In the genomic region with DNA sequence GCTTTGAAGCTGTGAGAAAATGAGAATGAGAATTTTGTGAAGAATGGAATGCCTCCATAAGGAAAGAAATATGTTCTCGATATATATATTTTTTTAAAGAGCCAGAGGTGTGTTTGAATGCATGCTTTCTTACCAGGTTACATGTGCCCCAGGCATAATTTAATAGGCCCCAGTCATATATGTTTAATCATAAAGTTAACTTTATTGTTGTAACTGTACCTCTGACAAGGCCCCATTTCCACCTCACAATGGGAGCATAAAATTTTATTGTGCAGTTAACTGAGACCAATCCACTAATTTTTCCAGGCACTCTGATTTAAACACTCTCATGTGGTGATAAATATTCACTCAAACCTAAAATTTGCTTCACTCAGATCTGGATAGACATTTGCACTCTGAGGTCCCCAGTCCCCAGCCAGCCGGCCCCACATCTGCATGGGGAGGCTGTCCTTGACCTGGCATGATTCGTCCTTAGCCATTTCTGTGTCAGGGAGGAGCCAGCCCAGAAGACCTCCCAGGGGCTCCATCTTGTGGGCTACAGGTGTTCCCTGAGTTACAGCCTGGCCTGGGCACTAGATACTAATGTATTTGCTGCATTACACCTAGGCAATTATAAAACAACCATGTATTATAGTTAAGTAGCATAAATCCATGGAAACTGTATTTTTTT, we compare ENCODE assay signal across 1 cellular context.
TF ChIP-seq lines count a peak whose summit lies in the region.

No MANE protein-coding gene starts in this region.

TF ChIP-seq in WTC11, 78 proteins besides CTCF, POLR2A, EP300 and RAD21 (continued from another document):
- no peak for TF ChIP-seq MAX (CRISPR knock-in tag; IDR thresholded peaks at IDR 0.05)
- TF ChIP-seq, protein P1, sequence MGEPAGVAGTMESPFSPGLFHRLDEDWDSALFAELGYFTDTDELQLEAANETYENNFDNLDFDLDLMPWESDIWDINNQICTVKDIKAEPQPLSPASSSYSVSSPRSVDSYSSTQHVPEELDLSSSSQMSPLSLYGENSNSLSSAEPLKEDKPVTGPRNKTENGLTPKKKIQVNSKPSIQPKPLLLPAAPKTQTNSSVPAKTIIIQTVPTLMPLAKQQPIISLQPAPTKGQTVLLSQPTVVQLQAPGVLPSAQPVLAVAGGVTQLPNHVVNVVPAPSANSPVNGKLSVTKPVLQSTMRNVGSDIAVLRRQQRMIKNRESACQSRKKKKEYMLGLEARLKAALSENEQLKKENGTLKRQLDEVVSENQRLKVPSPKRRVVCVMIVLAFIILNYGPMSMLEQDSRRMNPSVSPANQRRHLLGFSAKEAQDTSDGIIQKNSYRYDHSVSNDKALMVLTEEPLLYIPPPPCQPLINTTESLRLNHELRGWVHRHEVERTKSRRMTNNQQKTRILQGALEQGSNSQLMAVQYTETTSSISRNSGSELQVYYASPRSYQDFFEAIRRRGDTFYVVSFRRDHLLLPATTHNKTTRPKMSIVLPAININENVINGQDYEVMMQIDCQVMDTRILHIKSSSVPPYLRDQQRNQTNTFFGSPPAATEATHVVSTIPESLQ (CRISPR knock-in tag; IDR thresholded peaks at IDR 0.05), result no peak
- TF ChIP-seq GRHL2 (CRISPR knock-in tag; IDR thresholded peaks at IDR 0.05; ENCODE audit: insufficient replicate concordance, severe bottlenecking), result no peak
- TF ChIP-seq TEAD4 (CRISPR knock-in tag; IDR thresholded peaks at IDR 0.05), result no peak
- TF ChIP-seq CREM (CRISPR knock-in tag; IDR thresholded peaks at IDR 0.05), result no peak
- TF ChIP-seq MYBL2 (CRISPR knock-in tag; IDR thresholded peaks at IDR 0.05), result no peak
- TF ChIP-seq OVOL2 (CRISPR knock-in tag; IDR thresholded peaks at IDR 0.05; ENCODE audit: borderline replicate concordance), result no peak
TF ChIP-seq in WTC11: peak in this region for 0.
